19 cellular contexts compared by ENCODE assay signal in genomic region chr14:105144666-105145380, GRCh38. TPM values are rescaled to one million over a fixed set of nuclear protein-coding genes. Genes with fewer than 3 reads are reported as not detected.
DNase-seq lines count a peak whose midpoint lies in the region; ATAC-seq and TF ChIP-seq lines count a peak whose summit lies in the region.
"Had no signal": no experiment of that assay in that cellular context is flagged by ENCODE, and none has a peak within 500 bp of the region (broad histone marks: within the 10 kb centered on the region; RNA-seq: fewer than 3 reads in every experiment).

No MANE protein-coding gene starts in this region.

- peaks cover 4% of the 10 kb centered on the region for H3K9me3 ChIP-seq in upper lobe of right lung
- H3K9me3 ChIP-seq in effector memory CD4-positive, alpha-beta T cell (ENCODE audit: control insufficient read depth, low read length), result peaks cover 3% of the 10 kb centered on the region

- peaks cover 5% of the 10 kb centered on the region for H3K36me3 Mint-ChIP-seq in natural killer cell treated with Interleukin-12 subunit alpha and Interleukin-12 subunit beta and Interleukin-15 and Interleukin-18, amount 100 ng/mL, for 72 hours
- peaks cover 5% of the 10 kb centered on the region for H3K36me3 Mint-ChIP-seq in natural killer cell

- TF ChIP-seq CTCF in natural killer cell (IDR thresholded peaks at IDR 0.05) (no peak), upper lobe of right lung (IDR thresholded peaks at IDR 0.05) (no peak), GM10266 (IDR thresholded peaks at IDR 0.05; ENCODE audit: control insufficient read depth, insufficient read depth, low read depth, missing control alignments) (no peak)

- no peak for ATAC-seq in natural killer cell treated with Interleukin-12 subunit alpha and Interleukin-12 subunit beta and Interleukin-15 and Interleukin-18, amount 100 ng/mL, for 72 hours
- ATAC-seq in natural killer cell (no peak), SK-N-SH treated with all-trans-retinoic acid at 6 μM for 48 hours (peak; percentile 15; the same call in 1 of the 3 replicates), upper lobe of right lung (peak; percentile 2)

- no peaks in the 10 kb centered on the region for H3K36me3 ChIP-seq in upper lobe of right lung
- no peaks in the 10 kb centered on the region for H3K36me3 ChIP-seq in effector memory CD4-positive, alpha-beta T cell (ENCODE audit: control insufficient read depth, insufficient read depth, low read length)

- H3K27me3 ChIP-seq in upper lobe of right lung, result no peaks in the 10 kb centered on the region
- H3K27me3 ChIP-seq in effector memory CD4-positive, alpha-beta T cell (replicated peaks; ENCODE audit: control insufficient read depth, insufficient read depth, low read length, poor library complexity, severe bottlenecking), result no peaks in the 10 kb centered on the region
- H3K27me3 ChIP-seq: SJSA1 had no signal

- DNase-seq in natural killer cell treated with Interleukin-12 subunit alpha and Interleukin-12 subunit beta and Interleukin-15 and Interleukin-18, amount 100 ng/mL, for 72 hours (ENCODE audit: low spot score), result peak; percentile 46
- DNase-seq in natural killer cell, result no peak
- peak; percentile 51 for DNase-seq in islet precursor cell
- DNase-seq in upper lobe of right lung, result peak; percentile 63
- DNase-seq in effector memory CD4-positive, alpha-beta T cell, result no peak
- DNase-seq in NCI-H526 treated with DMSO at 0.1 percent for 48 hours (lab: John Stamatoyannopoulos, UW), result no peak
- no peak for DNase-seq in GM10266 (ENCODE audit: extremely low spot score)
- DNase-seq: activated CD4-positive, alpha-beta T cell treated with anti-CD3 and anti-CD28 coated beads for 48 hours; caudate nucleus; effector CD4-positive, alpha-beta T cell; GDM1; hypothalamus; MM.1S; NCI-H1930; NCI-H510A treated with DMSO at 0.1 percent for 48 hours; T-helper 9 cell had no signal

- intact Hi-C loops in natural killer cell (cut with micrococcal nuclease), result no loop called here
- intact Hi-C loops in upper lobe of right lung (cut with DNase I), result no loop called here

- H3K9me3 Mint-ChIP-seq in natural killer cell treated with Interleukin-12 subunit alpha and Interleukin-12 subunit beta and Interleukin-15 and Interleukin-18, amount 100 ng/mL, for 72 hours, result peaks cover 4% of the 10 kb centered on the region
- peaks cover 0 to 3% of the 10 kb centered on the region in 2 donors for H3K9me3 Mint-ChIP-seq in natural killer cell

- H3K4me1 ChIP-seq in upper lobe of right lung, result no peaks in the 10 kb centered on the region
- H3K4me1 ChIP-seq in effector memory CD4-positive, alpha-beta T cell (ENCODE audit: control insufficient read depth, insufficient read depth, low read length, poor library complexity, severe bottlenecking), result no peaks in the 10 kb centered on the region
- H3K4me1 ChIP-seq: SJSA1 had no signal

- no peak overlapping the region for H3K4me3 ChIP-seq in upper lobe of right lung
- no peak overlapping the region for H3K4me3 ChIP-seq in effector memory CD4-positive, alpha-beta T cell (ENCODE audit: insufficient read depth, low read depth, low read length, poor library complexity, severe bottlenecking)
- H3K4me3 ChIP-seq: SJSA1 had no signal

- H3K4me1 Mint-ChIP-seq in natural killer cell treated with Interleukin-12 subunit alpha and Interleukin-12 subunit beta and Interleukin-15 and Interleukin-18, amount 100 ng/mL, for 72 hours (ENCODE audit: low read depth in 2 of 2), result no peaks in the 10 kb centered on the region
- no peaks in the 10 kb centered on the region for H3K4me1 Mint-ChIP-seq in natural killer cell

- no peaks in the 10 kb centered on the region for H3K27me3 Mint-ChIP-seq in natural killer cell treated with Interleukin-12 subunit alpha and Interleukin-12 subunit beta and Interleukin-15 and Interleukin-18, amount 100 ng/mL, for 72 hours
- H3K27me3 Mint-ChIP-seq in natural killer cell (ENCODE audit: low read depth in 2 of 2), result no peaks in the 10 kb centered on the region
- H3K27me3 Mint-ChIP-seq: progenitor cell of endocrine pancreas had no signal

- no peak overlapping the region for H3K27ac ChIP-seq in upper lobe of right lung
- no peak overlapping the region for H3K27ac ChIP-seq in effector memory CD4-positive, alpha-beta T cell (ENCODE audit: insufficient read depth, low read length, poor library complexity, severe bottlenecking)
- H3K27ac ChIP-seq: SJSA1 had no signal

- H3K27ac Mint-ChIP-seq in natural killer cell treated with Interleukin-12 subunit alpha and Interleukin-12 subunit beta and Interleukin-15 and Interleukin-18, amount 100 ng/mL, for 72 hours, result no peak overlapping the region
- H3K27ac Mint-ChIP-seq in natural killer cell, result no peak overlapping the region
- H3K27ac Mint-ChIP-seq: progenitor cell of endocrine pancreas had no signal

- H3K4me3 Mint-ChIP-seq in natural killer cell treated with Interleukin-12 subunit alpha and Interleukin-12 subunit beta and Interleukin-15 and Interleukin-18, amount 100 ng/mL, for 72 hours, result no peak overlapping the region
- no peak overlapping the region for H3K4me3 Mint-ChIP-seq in natural killer cell

TF ChIP-seq in SK-N-SH treated with all-trans-retinoic acid at 6 μM for 48 hours, 23 proteins besides CTCF, POLR2A, EP300 and RAD21 (continues in another document):
- TF ChIP-seq ESRRG (CRISPR knock-in tag; IDR thresholded peaks at IDR 0.05) (no peak), PATZ1 (CRISPR knock-in tag; IDR thresholded peaks at IDR 0.05; ENCODE audit: borderline replicate concordance) (no peak), SNAI2 (CRISPR knock-in tag; IDR thresholded peaks at IDR 0.05) (no peak), ZNF8 (CRISPR knock-in tag; IDR thresholded peaks at IDR 0.05) (no peak), ZNF565 (CRISPR knock-in tag; conservative IDR thresholded peaks at IDR 0.05; ENCODE audit: low read depth) (no peak), ZC3H10 (CRISPR knock-in tag; IDR thresholded peaks at IDR 0.05) (no peak), RARB (CRISPR knock-in tag; IDR thresholded peaks at IDR 0.05) (no peak), ZNF70 (CRISPR knock-in tag; IDR thresholded peaks at IDR 0.05) (no peak), ZFP30 (CRISPR knock-in tag; IDR thresholded peaks at IDR 0.05) (no peak), TOX (CRISPR knock-in tag; IDR thresholded peaks at IDR 0.05; ENCODE audit: borderline replicate concordance) (no peak), ZFP3 (CRISPR knock-in tag; IDR thresholded peaks at IDR 0.05) (no peak), CREB5 (CRISPR knock-in tag; IDR thresholded peaks at IDR 0.05; ENCODE audit: low read depth) (no peak), BACH2 (CRISPR knock-in tag; IDR thresholded peaks at IDR 0.05; ENCODE audit: borderline replicate concordance) (no peak)
- TF ChIP-seq, protein P1, sequence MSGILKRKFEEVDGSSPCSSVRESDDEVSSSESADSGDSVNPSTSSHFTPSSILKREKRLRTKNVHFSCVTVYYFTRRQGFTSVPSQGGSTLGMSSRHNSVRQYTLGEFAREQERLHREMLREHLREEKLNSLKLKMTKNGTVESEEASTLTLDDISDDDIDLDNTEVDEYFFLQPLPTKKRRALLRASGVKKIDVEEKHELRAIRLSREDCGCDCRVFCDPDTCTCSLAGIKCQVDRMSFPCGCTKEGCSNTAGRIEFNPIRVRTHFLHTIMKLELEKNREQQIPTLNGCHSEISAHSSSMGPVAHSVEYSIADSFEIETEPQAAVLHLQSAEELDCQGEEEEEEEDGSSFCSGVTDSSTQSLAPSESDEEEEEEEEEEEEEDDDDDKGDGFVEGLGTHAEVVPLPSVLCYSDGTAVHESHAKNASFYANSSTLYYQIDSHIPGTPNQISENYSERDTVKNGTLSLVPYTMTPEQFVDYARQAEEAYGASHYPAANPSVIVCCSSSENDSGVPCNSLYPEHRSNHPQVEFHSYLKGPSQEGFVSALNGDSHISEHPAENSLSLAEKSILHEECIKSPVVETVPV (CRISPR knock-in tag; IDR thresholded peaks at IDR 0.05), result no peak

RNA-seq across cellular contexts. Expression of gene JAG2, which starts 23.8 kb away (rescaled TPM):
- 1 to 10 TPM; 5.9 to 7.1 TPM for total RNA-seq in natural killer cell treated with Interleukin-12 subunit alpha and Interleukin-12 subunit beta and Interleukin-15 and Interleukin-18, amount 100 ng/mL, for 72 hours
- total RNA-seq in natural killer cell, result 1 to 10 TPM; 3.5 to 6.6 (median 6.1) TPM
- total RNA-seq in upper lobe of right lung, result 31.2 TPM

RNA-seq across cellular contexts. Expression of gene NUDT14, which starts 36.3 kb away (rescaled TPM):
- 10 to 100 TPM; 10.2 to 23.4 TPM for total RNA-seq in natural killer cell treated with Interleukin-12 subunit alpha and Interleukin-12 subunit beta and Interleukin-15 and Interleukin-18, amount 100 ng/mL, for 72 hours
- 10 to 100 TPM; 16.0 to 32.9 (median 22.8) TPM for total RNA-seq in natural killer cell
- 59.1 TPM for total RNA-seq in upper lobe of right lung

Comparison
In these comparisons a context has a peak if more than half of its experiments do, and no peak if none do; other contexts are left out.
1. DNase-seq: peak in natural killer cell treated with Interleukin-12 subunit alpha and Interleukin-12 subunit beta and Interleukin-15 and Interleukin-18, amount 100 ng/mL, for 72 hours (single experiment), islet precursor cell (single experiment) and upper lobe of right lung (single experiment); none in natural killer cell (single experiment), effector memory CD4-positive, alpha-beta T cell (0 of 3), NCI-H526 treated with DMSO at 0.1 percent for 48 hours (single experiment) and GM10266 (single experiment).
2. ATAC-seq: peak in SK-N-SH treated with all-trans-retinoic acid at 6 μM for 48 hours (single experiment) and upper lobe of right lung (single experiment); none in natural killer cell treated with Interleukin-12 subunit alpha and Interleukin-12 subunit beta and Interleukin-15 and Interleukin-18, amount 100 ng/mL, for 72 hours (0 of 2) and natural killer cell (0 of 3).